17 cellular contexts compared by ENCODE assay signal in genomic region chr17:53101706-53102105, GRCh38.
DNase-seq lines count a peak whose midpoint lies in the region; TF ChIP-seq lines count a peak whose summit lies in the region.
"Had no signal": no experiment of that assay in that cellular context is flagged by ENCODE, and none has a peak within 500 bp of the region (broad histone marks: within the 10 kb centered on the region; RNA-seq: fewer than 3 reads in every experiment).

No MANE protein-coding gene starts in this region.

- peak; percentile 30 for DNase-seq in NCI-H345 (lab: John Stamatoyannopoulos, UW)
- DNase-seq in NCI-H345 treated with DMSO at 0.1 percent for 48 hours (lab: John Stamatoyannopoulos, UW; ENCODE audit: unreplicated experiment) = no peak
- peak; percentile 38 for DNase-seq in NCI-H510A (lab: John Stamatoyannopoulos, UW)
- DNase-seq in NCI-H69 (lab: John Stamatoyannopoulos, UW) = peak; percentile 51
- DNase-seq in neural progenitor cell (ENCODE audit: low spot score) = no peak
- DNase-seq in T1000 (lab: John Stamatoyannopoulos, UW) = no peak
- no peak for DNase-seq in transverse colon
- DNase-seq in DMS79 (lab: John Stamatoyannopoulos, UW) = no peak
- DNase-seq: 8988T; CD8-positive, alpha-beta T cell; COR-L47; DMS 273 treated with DMSO at 0.1 percent for 48 hours; DMS53; GDM1; GM23248 had no signal

- intact Hi-C loops in transverse colon (cut with DNase I; ENCODE audit: low total_unique reads) = no loop called here

- no peaks in the 10 kb centered on the region for H3K9me3 Mint-ChIP-seq in neural progenitor cell

- no peaks in the 10 kb centered on the region for H3K4me1 Mint-ChIP-seq in neural progenitor cell

- no peaks in the 10 kb centered on the region for H4K20me1 ChIP-seq in neural progenitor cell (ENCODE audit: low read depth)
- H4K20me1 ChIP-seq: BLaER1 treated with 17β-estradiol and CSF1 and Interleukin-3, amounts not matched to agents 10 nM and 100 nM had no signal

- H3K4me1 ChIP-seq in neural progenitor cell (no peaks in the 10 kb centered on the region), transverse colon (no peaks in the 10 kb centered on the region)
- H3K4me1 ChIP-seq: HAP-1 had no signal

- in situ Hi-C loops in transverse colon (cut with MboI; ENCODE audit: low pct_ligation_motif_present in 1 of 4, low pct_unique_long_range_greater_than_20kb in 1 of 4, low sequenced_read_pairs in 3 of 4) = no loop called here

- TF ChIP-seq POLR2A in transverse colon (IDR thresholded peaks at IDR 0.05) = no peak

- no peaks in the 10 kb centered on the region for H3K36me3 Mint-ChIP-seq in neural progenitor cell
- H3K36me3 Mint-ChIP-seq: CD8-positive, alpha-beta T cell had no signal

- no peak overlapping the region for H3K4me2 ChIP-seq in neural progenitor cell

- H3K9ac ChIP-seq in neural progenitor cell = no peak overlapping the region
- H3K9ac ChIP-seq: BLaER1 treated with 17β-estradiol and CSF1 and Interleukin-3, amounts not matched to agents 10 nM and 100 nM; GM23248 had no signal

- H2AFZ ChIP-seq in neural progenitor cell (replicated peaks) = peak overlapping the region; percentile 38
- H2AFZ ChIP-seq: GM23248 had no signal

- H3K27ac ChIP-seq in neural progenitor cell (no peak overlapping the region), transverse colon (no peak overlapping the region)
- H3K27ac ChIP-seq: BLaER1 treated with 17β-estradiol and CSF1 and Interleukin-3, amounts not matched to agents 10 nM and 100 nM; GM23248 had no signal

- H3K27me3 ChIP-seq in neural progenitor cell (no peaks in the 10 kb centered on the region), transverse colon (no peaks in the 10 kb centered on the region)
- H3K27me3 ChIP-seq: BLaER1 treated with 17β-estradiol and CSF1 and Interleukin-3, amounts not matched to agents 10 nM and 100 nM had no signal

- TF ChIP-seq EP300 in transverse colon (IDR thresholded peaks at IDR 0.05; ENCODE audit: low read depth) = no peak

- H3K27me3 Mint-ChIP-seq in neural progenitor cell (ENCODE audit: insufficient read depth, low read depth) = peaks cover 4% of the 10 kb centered on the region

- no peak for TF ChIP-seq CTCF in neural progenitor cell (IDR thresholded peaks at IDR 0.05)
- TF ChIP-seq CTCF in transverse colon (IDR thresholded peaks at IDR 0.05) = no peak

- H3K4me3 ChIP-seq in neural progenitor cell (no peak overlapping the region), transverse colon (no peak overlapping the region)
- H3K4me3 ChIP-seq: BLaER1 treated with 17β-estradiol and CSF1 and Interleukin-3, amounts not matched to agents 10 nM and 100 nM; GM23248; HAP-1 had no signal

- no peaks in the 10 kb centered on the region for H3K79me2 ChIP-seq in neural progenitor cell (ENCODE audit: low read depth)

- H3K36me3 ChIP-seq in neural progenitor cell (no peaks in the 10 kb centered on the region), transverse colon (no peaks in the 10 kb centered on the region)
- H3K36me3 ChIP-seq: BLaER1 treated with 17β-estradiol and CSF1 and Interleukin-3, amounts not matched to agents 10 nM and 100 nM; HAP-1 had no signal

- H3F3A ChIP-seq in neural progenitor cell (ENCODE audit: low read depth) = no peaks in the 10 kb centered on the region

- H3K27ac Mint-ChIP-seq in neural progenitor cell = no peak overlapping the region
- H3K27ac Mint-ChIP-seq: CD8-positive, alpha-beta T cell had no signal

- no peak overlapping the region for H3K4me3 Mint-ChIP-seq in neural progenitor cell
- H3K4me3 Mint-ChIP-seq: CD8-positive, alpha-beta T cell had no signal

- H3K9me3 ChIP-seq in neural progenitor cell (ENCODE audit: low read depth) = no peaks in the 10 kb centered on the region
- H3K9me3 ChIP-seq in transverse colon = no peaks in the 10 kb centered on the region
- H3K9me3 ChIP-seq: HAP-1 had no signal

- 86% methylated on average over 2 of the region's 2 CpGs; no CpG with 5 or more reads in 1 of the 2 donors for WGBS in transverse colon (ENCODE audit: low coverage in 1 of 2), 2 donors

Comparison
In these comparisons a context has a peak if more than half of its experiments do, and no peak if none do; other contexts are left out.
1. DNase-seq: peak in NCI-H345 (single experiment), NCI-H510A (single experiment) and NCI-H69 (single experiment); none in NCI-H345 treated with DMSO at 0.1 percent for 48 hours (single experiment), neural progenitor cell (single experiment), T1000 (single experiment), transverse colon (single experiment) and DMS79 (single experiment).